ENCODE assay signal across 9 cellular contexts in the genomic region with DNA sequence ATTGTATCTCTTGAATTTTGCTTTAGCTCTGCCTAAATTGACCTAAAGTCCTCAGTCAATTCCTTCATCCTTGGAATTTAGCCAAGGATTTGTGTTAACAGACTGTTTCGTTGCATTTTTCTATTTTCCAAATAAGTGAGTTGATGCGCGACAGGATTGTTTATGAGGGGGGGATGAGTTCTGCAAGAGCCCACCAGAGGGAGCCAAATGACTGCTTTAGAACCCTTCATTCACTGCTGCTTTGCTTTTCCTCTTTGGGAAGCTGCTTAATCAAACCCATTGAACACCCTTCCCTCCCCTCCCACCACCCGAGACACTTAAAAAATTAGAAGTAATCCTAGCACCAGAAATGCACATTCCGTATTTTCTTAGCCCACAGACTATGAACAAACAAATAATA. TPM values are rescaled to one million over a fixed set of nuclear protein-coding genes. Genes with fewer than 3 reads are reported as not detected.
DNase-seq lines count a peak whose midpoint lies in the region; ATAC-seq lines count a peak whose summit lies in the region.
"Had no signal": no experiment of that assay in that cellular context is flagged by ENCODE, and none has a peak within 500 bp of the region (broad histone marks: within the 10 kb centered on the region; RNA-seq: fewer than 3 reads in every experiment).

No MANE protein-coding gene starts in this region.

- no CpG with 5 or more reads among the region's 5 CpGs for WGBS in trophoblast cell (ENCODE audit: extremely low coverage, insufficient coverage, insufficient read length)

- no peaks in the 10 kb centered on the region for H3K36me3 Mint-ChIP-seq in activated naive CD4-positive, alpha-beta T cell treated with anti-CD3 and anti-CD28 coated beads for 36 hours (ENCODE audit: low read depth)

- H4K8ac ChIP-seq in trophoblast cell (ENCODE audit: low read depth, low read length): no peak overlapping the region

- peak; percentile 56 for DNase-seq in CD1c-positive myeloid dendritic cell (ENCODE audit: extremely low spot score)
- DNase-seq in NCI-H748 treated with DMSO at 0.1 percent for 48 hours (lab: John Stamatoyannopoulos, UW): peak; percentile 40
- DNase-seq in activated naive CD4-positive, alpha-beta T cell treated with anti-CD3 and anti-CD28 coated beads for 36 hours: peak; percentile 61
- DNase-seq in glomerular visceral epithelial cell (ENCODE audit: extremely low spot score): peak; percentile 56
- peak; percentile 46 to 75 for DNase-seq in trophoblast cell
- DNase-seq in ureter (ENCODE audit: low spot score): no peak

- peaks cover 4% of the 10 kb centered on the region for H3K27me3 ChIP-seq in trophoblast cell (ENCODE audit: insufficient read depth, low read length)

- peaks cover 1% of the 10 kb centered on the region for H3K9me3 ChIP-seq in trophoblast cell (ENCODE audit: insufficient read depth, low read depth, low read length)

- peak overlapping the region; percentile 33 for H3K4me2 ChIP-seq in trophoblast cell (ENCODE audit: low read length)

- intact Hi-C loops in activated naive CD4-positive, alpha-beta T cell treated with anti-CD3 and anti-CD28 coated beads for 36 hours (cut with micrococcal nuclease): loop anchor here (1.0 to 5.0 kb wide), 10 partner anchors 135 to 1399 kb away; no protein-coding TSS in a partner anchor

- no peak overlapping the region for H3K14ac ChIP-seq in trophoblast cell (ENCODE audit: low read length)

- H3K27ac ChIP-seq in trophoblast cell (ENCODE audit: low read depth, low read length): no peak overlapping the region

- CTCF ChIA-PET in activated naive CD4-positive, alpha-beta T cell treated with anti-CD3 and anti-CD28 coated beads for 36 hours (lab: Charles Lee): interaction anchor here (0.6 to 4.3 kb wide), 24 partner anchors 9 to 1360 kb away, joined by 3 to 71 read pairs (median 4); no protein-coding TSS in a partner anchor

- H3K9ac ChIP-seq in trophoblast cell (ENCODE audit: low read length): no peak overlapping the region

- no peak overlapping the region for H2BK12ac ChIP-seq in trophoblast cell (ENCODE audit: low read length)

- no peak overlapping the region for H3K4me3 ChIP-seq in trophoblast cell (ENCODE audit: low read depth, low read length)

- H3K4ac ChIP-seq in trophoblast cell (ENCODE audit: low read depth, low read length): no peak overlapping the region

- no peak overlapping the region for H3K4me3 Mint-ChIP-seq in activated naive CD4-positive, alpha-beta T cell treated with anti-CD3 and anti-CD28 coated beads for 36 hours

- no peak overlapping the region for H3K27ac Mint-ChIP-seq in activated naive CD4-positive, alpha-beta T cell treated with anti-CD3 and anti-CD28 coated beads for 36 hours

- H3K36me3 ChIP-seq in trophoblast cell (ENCODE audit: control insufficient read depth in 1 of 2, insufficient read depth in 2 of 2, low read length in 2 of 2): no peaks in the 10 kb centered on the region

- H4K12ac ChIP-seq in trophoblast cell (ENCODE audit: low read depth, low read length): no peak overlapping the region

- no peak overlapping the region for H2BK120ac ChIP-seq in trophoblast cell (ENCODE audit: insufficient read depth, low read length, poor library complexity)

- no peaks in the 10 kb centered on the region for H3K9me3 Mint-ChIP-seq in activated naive CD4-positive, alpha-beta T cell treated with anti-CD3 and anti-CD28 coated beads for 36 hours

- H3K4me1 ChIP-seq in trophoblast cell (ENCODE audit: control insufficient read depth in 1 of 2, insufficient read depth in 2 of 2, low read length in 2 of 2): no peaks in the 10 kb centered on the region

- H3K79me2 ChIP-seq in trophoblast cell (ENCODE audit: control insufficient read depth, insufficient read depth, low read length, poor library complexity): no peaks in the 10 kb centered on the region

- no peak overlapping the region for H3K23ac ChIP-seq in trophoblast cell (ENCODE audit: low read length)

- H4K91ac ChIP-seq in trophoblast cell (ENCODE audit: low read depth, low read length): no peak overlapping the region

- peak; percentile 73 for ATAC-seq in GM18907 (IDR thresholded peaks at IDR 0.05; ENCODE audit: unreplicated experiment)
- peak; percentile 47 for ATAC-seq in HG03442 (IDR thresholded peaks at IDR 0.05; ENCODE audit: unreplicated experiment)

- H2AK5ac ChIP-seq in trophoblast cell (ENCODE audit: low read length): no peak overlapping the region

- H3K27me3 Mint-ChIP-seq in activated naive CD4-positive, alpha-beta T cell treated with anti-CD3 and anti-CD28 coated beads for 36 hours (ENCODE audit: low read depth): peaks cover 33% of the 10 kb centered on the region

- H3K79me1 ChIP-seq in trophoblast cell (ENCODE audit: low read length): no peaks in the 10 kb centered on the region

- no peak overlapping the region for H3K18ac ChIP-seq in trophoblast cell (ENCODE audit: low read length)

- H3K4me1 Mint-ChIP-seq in activated naive CD4-positive, alpha-beta T cell treated with anti-CD3 and anti-CD28 coated beads for 36 hours (ENCODE audit: low read depth): peaks cover 8% of the 10 kb centered on the region

- no peak overlapping the region for H2AFZ ChIP-seq in trophoblast cell (ENCODE audit: insufficient read depth, low read length, poor library complexity)

- no peak overlapping the region for H2BK5ac ChIP-seq in trophoblast cell (ENCODE audit: low read depth, low read length, poor library complexity)

RNA-seq across cellular contexts. Expression of a gene that starts 33.7 kb away (rescaled TPM):
- total RNA-seq in activated naive CD4-positive, alpha-beta T cell treated with anti-CD3 and anti-CD28 coated beads for 36 hours: not detected
- 0.05 TPM in 1 of 2 replicates, not detected in the other for polyA plus RNA-seq in trophoblast cell (2013)
- total RNA-seq in ureter: not detected
- total RNA-seq: T-helper 2 cell treated with Interferon-gamma antibody and Interleukin-4, amounts not matched to agents 100 ng/mL and 5 ng/mL, for 36 hours had no signal
